Comparison of ENCODE assay signal across 20 cellular contexts in genomic region chr13:112963641-112964040, GRCh38.
"Had no signal": no experiment of that assay in that cellular context is flagged by ENCODE, and none has a peak within 500 bp of the region (broad histone marks: within the 10 kb centered on the region; RNA-seq: fewer than 3 reads in every experiment).

No MANE protein-coding gene starts in this region.

- H3K27ac ChIP-seq: breast epithelium, colonic mucosa, epithelial cell of prostate, esophagus squamous epithelium, sigmoid colon, stomach, tibial artery had no signal

- H3K4me1 ChIP-seq: breast epithelium, colonic mucosa had no signal

- FAIRE-seq: endometrium, small intestine had no signal

- H3K9me3 ChIP-seq: breast epithelium, colonic mucosa, esophagus squamous epithelium, sigmoid colon, stomach, tibial artery had no signal

- ATAC-seq: naive thymus-derived CD4-positive, alpha-beta T cell; stimulated activated naive B cell treated with anti-CD40 and anti-IgM and Interleukin-4, amounts not matched to agents 10 μg/mL and 1 μg/mL and 100 μg/mL, for 72 hours had no signal

- H3K4me3 ChIP-seq: breast epithelium, colonic mucosa, esophagus squamous epithelium, sigmoid colon, stomach, tibial artery had no signal

- H3K27me3 ChIP-seq: breast epithelium had no signal

- DNase-seq: activated CD4-positive, alpha-beta T cell treated with anti-CD3 and anti-CD28 coated beads for 4 hours; activated CD4-positive, alpha-beta T cell treated with anti-CD3 and anti-CD28 coated beads, Interleukin-2, amount 50 U/mL, for 4 hours; activated gamma-delta T cell; activated naive CD4-positive, alpha-beta T cell treated with anti-CD3 and anti-CD28 coated beads, Interleukin-2, amount 50 U/mL, for 16 hours; amniotic stem cell; colonic mucosa; effector CD8-positive, alpha-beta T cell; esophagus squamous epithelium; foreskin melanocyte; midbrain; naive thymus-derived CD4-positive, alpha-beta T cell; small intestine; stimulated activated CD4-positive, alpha-beta T cell treated with anti-CD3 and anti-CD28 coated beads, Interleukin-2, amount 100 ng/mL, for 24 hours; stimulated activated naive B cell treated with anti-CD40 and anti-IgM and Interleukin-4, amounts not matched to agents 10 μg/mL and 1 μg/mL and 100 μg/mL, for 72 hours; stomach had no signal

- H3K36me3 ChIP-seq: breast epithelium, colonic mucosa, esophagus squamous epithelium, sigmoid colon, stomach, tibial artery had no signal
